In the genomic region with DNA sequence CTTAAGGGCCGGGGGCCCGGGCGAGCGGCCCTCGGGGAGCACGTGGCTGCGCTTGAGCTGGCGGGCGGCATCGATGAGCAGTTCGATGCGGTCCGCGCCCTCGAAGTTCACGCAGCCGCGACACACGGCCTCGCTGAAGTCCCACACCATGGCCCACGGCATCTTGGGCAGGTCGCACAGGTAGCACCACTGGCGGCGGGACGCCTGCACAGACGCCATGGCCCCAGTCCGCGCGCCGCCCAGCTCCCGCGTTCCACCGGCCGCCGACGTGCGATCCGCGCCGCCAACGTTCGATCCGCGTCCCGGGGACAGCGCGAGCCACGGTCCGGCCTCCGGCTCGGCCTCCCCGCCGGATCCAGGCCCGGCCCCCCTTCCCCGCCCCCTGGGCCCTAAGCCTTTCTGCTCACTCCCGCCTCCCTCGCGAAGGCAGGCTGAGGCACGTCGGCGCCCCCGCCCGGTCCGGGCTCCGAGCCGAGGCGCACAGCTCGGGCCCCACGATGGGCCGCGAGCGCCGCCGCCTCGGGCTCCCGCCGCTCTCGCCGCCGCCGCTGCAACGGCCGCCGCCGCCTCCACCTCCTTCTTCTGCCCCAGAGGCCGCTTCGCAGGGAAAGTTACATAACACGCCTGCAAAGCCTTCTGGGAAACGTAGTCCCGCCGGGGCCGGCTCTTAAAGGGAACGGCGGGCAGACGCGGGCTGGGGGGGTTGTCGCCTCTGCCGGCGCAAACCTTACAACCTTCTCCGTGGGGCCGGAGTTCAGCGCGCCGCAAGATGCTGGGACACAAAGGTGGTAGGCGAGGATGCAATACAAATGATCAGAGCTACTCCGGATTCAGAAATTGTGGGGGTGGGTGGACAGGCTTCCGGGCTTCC, we compare ENCODE assay signal across 8 cellular contexts. TPM values are rescaled to one million over a fixed set of nuclear protein-coding genes. Genes with fewer than 3 reads are reported as not detected.
DNase-seq lines count a peak whose midpoint lies in the region; ATAC-seq and TF ChIP-seq lines count a peak whose summit lies in the region.

A gene with protein sequence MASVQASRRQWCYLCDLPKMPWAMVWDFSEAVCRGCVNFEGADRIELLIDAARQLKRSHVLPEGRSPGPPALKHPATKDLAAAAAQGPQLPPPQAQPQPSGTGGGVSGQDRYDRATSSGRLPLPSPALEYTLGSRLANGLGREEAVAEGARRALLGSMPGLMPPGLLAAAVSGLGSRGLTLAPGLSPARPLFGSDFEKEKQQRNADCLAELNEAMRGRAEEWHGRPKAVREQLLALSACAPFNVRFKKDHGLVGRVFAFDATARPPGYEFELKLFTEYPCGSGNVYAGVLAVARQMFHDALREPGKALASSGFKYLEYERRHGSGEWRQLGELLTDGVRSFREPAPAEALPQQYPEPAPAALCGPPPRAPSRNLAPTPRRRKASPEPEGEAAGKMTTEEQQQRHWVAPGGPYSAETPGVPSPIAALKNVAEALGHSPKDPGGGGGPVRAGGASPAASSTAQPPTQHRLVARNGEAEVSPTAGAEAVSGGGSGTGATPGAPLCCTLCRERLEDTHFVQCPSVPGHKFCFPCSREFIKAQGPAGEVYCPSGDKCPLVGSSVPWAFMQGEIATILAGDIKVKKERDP (minus strand): TSS at position 586 of the 871 bp plus-strand sequence. CDS start 367 bp downstream, at position 219.

- ATAC-seq in GM21526 (IDR thresholded peaks at IDR 0.05; ENCODE audit: low FRiP score, unreplicated experiment) (peak; percentile 45), PC-3 (peak; percentile 68)

- H3K4me1 ChIP-seq in Caco-2 = peaks cover 21% of the 10 kb centered on the region
- H3K4me1 ChIP-seq in PC-3 (ENCODE audit: insufficient read depth, low read length) = peaks cover 15% of the 10 kb centered on the region; the same call in 1 of the 2 replicates

- H3K36me3 ChIP-seq in Caco-2 (ENCODE audit: control insufficient read depth, insufficient read depth, low read length) (no peaks in the 10 kb centered on the region), PC-3 (ENCODE audit: low read depth, low read length) (peaks cover 2% of the 10 kb centered on the region; the same call in 1 of the 2 replicates)

- H3K79me2 ChIP-seq in PC-3 (ENCODE audit: low read length) = peaks cover 21% of the 10 kb centered on the region

- H3K9me3 Mint-ChIP-seq in Caco-2 (ENCODE audit: unreplicated experiment) = no peaks in the 10 kb centered on the region

- H3K36me3 Mint-ChIP-seq in Caco-2 (ENCODE audit: insufficient read depth, unreplicated experiment) = peaks cover 35% of the 10 kb centered on the region

- peaks cover 21% of the 10 kb centered on the region for H3K4me1 Mint-ChIP-seq in Caco-2 (ENCODE audit: low read depth, unreplicated experiment)

- TF ChIP-seq EP300 in Ishikawa (IDR thresholded peaks at IDR 0.05; ENCODE audit: borderline replicate concordance) = no peak

- peak within 1 kb of the TSS; percentile 68 for H3K27ac ChIP-seq in PC-3 (ENCODE audit: low read length)
- peak within 1 kb of the TSS; percentile 83 for H3K27ac ChIP-seq in epithelial cell of prostate

- peak within 1 kb of the TSS; percentile 81 for H3K9ac ChIP-seq in PC-3 (ENCODE audit: low read length)

- TF ChIP-seq RAD21 in Ishikawa (IDR thresholded peaks at IDR 0.05; ENCODE audit: low read depth) = no peak

- DNase-seq in Caco-2 (peak; percentile 95 to 96), PC-3 (peak; percentile 87), activated T-cell treated with anti-CD3 and anti-CD28 coated beads for 4 hours (peak; percentile 80), epithelial cell of prostate (ENCODE audit: low read depth, low spot score) (peak; percentile 70), mucosa of gallbladder (ENCODE audit: low spot score) (peak; percentile 95)
- DNase-seq in stimulated activated CD8-positive, alpha-beta memory T cell treated with anti-CD3 and anti-CD28 coated beads, Interleukin-4, amount 100 ng/mL, for 1 hour (ENCODE audit: low read depth in 2 of 2, low spot score in 1 of 2) = peak; percentile 76 to 79

- peak within 1 kb of the TSS; percentile 90 for H3K4me2 ChIP-seq in PC-3 (ENCODE audit: low read length)

- intact Hi-C loops in Caco-2 (cut with micrococcal nuclease; ENCODE audit: unreplicated experiment) = no loop called here
- intact Hi-C loops in PC-3 (cut with micrococcal nuclease) = no loop called here

- H2AFZ ChIP-seq in PC-3 (ENCODE audit: low read length) = peak within 1 kb of the TSS; percentile 96

- H4K20me1 ChIP-seq in PC-3 (ENCODE audit: low read length) = peaks cover 3% of the 10 kb centered on the region; the same call in 1 of the 2 replicates

- H3F3A ChIP-seq in PC-3 (ENCODE audit: low read length, unreplicated experiment) = no peaks in the 10 kb centered on the region

- CTCF ChIA-PET in Caco-2 (lab: Charles Lee) = interaction anchor here (0.5 to 2.6 kb wide), 7 partner anchors 17 to 513 kb away, joined by 3 to 20 read pairs (median 6); partner anchors contain the start of genes FOXA3 and MYPOP
- CTCF ChIA-PET in PC-3 (lab: Charles Lee) = interaction anchor here (1.1 to 1.2 kb wide), 2 partner anchors 17 to 22 kb away, joined by 3 to 9 read pairs; partner anchors contain the start of genes FOXA3 and SYMPK

- H3K27me3 ChIP-seq in Caco-2 (replicated peaks; ENCODE audit: control insufficient read depth, insufficient read depth, low read length) (no peaks in the 10 kb centered on the region), PC-3 (ENCODE audit: low read length) (no peaks in the 10 kb centered on the region)

- peak within 1 kb of the TSS; percentile 84 for H3K4me3 ChIP-seq in Caco-2 (ENCODE audit: low read depth, low read length)
- peak within 1 kb of the TSS; percentile 78 for H3K4me3 ChIP-seq in PC-3 (ENCODE audit: low read length)

- TSS peak; percentile 18 for BruUV-seq in Caco-2 (replicated peaks; lab: Mats Ljungman, UMichigan)
- no TSS peak for BruUV-seq in PC-3 (replicated peaks; lab: Mats Ljungman, UMichigan)

- POLR2A ChIA-PET in Caco-2 (lab: Charles Lee) = interaction anchor here (0.6 to 2.6 kb wide), 7 partner anchors 17 to 209 kb away, joined by 3 to 25 read pairs (median 5); partner anchors contain the start of genes CCDC61, FOXA3, MYPOP and SIX5
- POLR2A ChIA-PET in PC-3 (lab: Charles Lee; ENCODE audit: unreplicated experiment) = interaction anchor here (0.8 kb wide), 1 partner anchor 265 kb away, joined by 7 read pairs; no protein-coding TSS in a partner anchor

- H3K4me3 Mint-ChIP-seq in Caco-2 (ENCODE audit: unreplicated experiment) = peak within 1 kb of the TSS; percentile 93

- H3K27ac Mint-ChIP-seq in Caco-2 (ENCODE audit: unreplicated experiment) = peak within 1 kb of the TSS; percentile 95

- H3K27me3 Mint-ChIP-seq in Caco-2 (ENCODE audit: insufficient read depth, unreplicated experiment) = no peaks in the 10 kb centered on the region

- TF ChIP-seq CTCF in Caco-2 (IDR thresholded peaks at IDR 0.05; ENCODE audit: insufficient read depth in 1 of 2, low read depth in 1 of 2, low read length in 1 of 2, severe bottlenecking in 1 of 2, unreplicated experiment in 1 of 2) (no peak), PC-3 (conservative IDR thresholded peaks at IDR 0.05; ENCODE audit: low read depth, low read length) (no peak)

- no peaks in the 10 kb centered on the region for H3K9me2 ChIP-seq in PC-3 (replicated peaks; ENCODE audit: low read length)

- H3K9me3 ChIP-seq in Caco-2 = no peaks in the 10 kb centered on the region
- H3K9me3 ChIP-seq in PC-3 (ENCODE audit: low read length) = no peaks in the 10 kb centered on the region

TF ChIP-seq in Ishikawa, 13 proteins besides CTCF, POLR2A, EP300 and RAD21 (continues in another document):
- TF ChIP-seq TCF12 (IDR thresholded peaks at IDR 0.05; ENCODE audit: low read depth) (peak; percentile 43), TEAD4 (IDR thresholded peaks at IDR 0.05) (no peak), ZBTB7A (IDR thresholded peaks at IDR 0.05; ENCODE audit: low read depth) (no peak), TAF1 (IDR thresholded peaks at IDR 0.05; ENCODE audit: low read depth) (peak; percentile 59), FOXM1 (IDR thresholded peaks at IDR 0.05; ENCODE audit: borderline replicate concordance, low read depth) (no peak), NFIC (IDR thresholded peaks at IDR 0.05) (no peak), CEBPB (IDR thresholded peaks at IDR 0.05) (peak; percentile 97), EGR1 (IDR thresholded peaks at IDR 0.05) (no peak), CREB1 (IDR thresholded peaks at IDR 0.05; ENCODE audit: low read depth) (peak; percentile 65; the same call in 1 of the 2 replicates), YY1 (IDR thresholded peaks at IDR 0.05; ENCODE audit: low read depth) (peak; percentile 47)
- TF ChIP-seq, protein P1, sequence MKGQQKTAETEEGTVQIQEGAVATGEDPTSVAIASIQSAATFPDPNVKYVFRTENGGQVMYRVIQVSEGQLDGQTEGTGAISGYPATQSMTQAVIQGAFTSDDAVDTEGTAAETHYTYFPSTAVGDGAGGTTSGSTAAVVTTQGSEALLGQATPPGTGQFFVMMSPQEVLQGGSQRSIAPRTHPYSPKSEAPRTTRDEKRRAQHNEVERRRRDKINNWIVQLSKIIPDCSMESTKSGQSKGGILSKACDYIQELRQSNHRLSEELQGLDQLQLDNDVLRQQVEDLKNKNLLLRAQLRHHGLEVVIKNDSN (IDR thresholded peaks at IDR 0.05) = no peak
- TF ChIP-seq, protein P2, sequence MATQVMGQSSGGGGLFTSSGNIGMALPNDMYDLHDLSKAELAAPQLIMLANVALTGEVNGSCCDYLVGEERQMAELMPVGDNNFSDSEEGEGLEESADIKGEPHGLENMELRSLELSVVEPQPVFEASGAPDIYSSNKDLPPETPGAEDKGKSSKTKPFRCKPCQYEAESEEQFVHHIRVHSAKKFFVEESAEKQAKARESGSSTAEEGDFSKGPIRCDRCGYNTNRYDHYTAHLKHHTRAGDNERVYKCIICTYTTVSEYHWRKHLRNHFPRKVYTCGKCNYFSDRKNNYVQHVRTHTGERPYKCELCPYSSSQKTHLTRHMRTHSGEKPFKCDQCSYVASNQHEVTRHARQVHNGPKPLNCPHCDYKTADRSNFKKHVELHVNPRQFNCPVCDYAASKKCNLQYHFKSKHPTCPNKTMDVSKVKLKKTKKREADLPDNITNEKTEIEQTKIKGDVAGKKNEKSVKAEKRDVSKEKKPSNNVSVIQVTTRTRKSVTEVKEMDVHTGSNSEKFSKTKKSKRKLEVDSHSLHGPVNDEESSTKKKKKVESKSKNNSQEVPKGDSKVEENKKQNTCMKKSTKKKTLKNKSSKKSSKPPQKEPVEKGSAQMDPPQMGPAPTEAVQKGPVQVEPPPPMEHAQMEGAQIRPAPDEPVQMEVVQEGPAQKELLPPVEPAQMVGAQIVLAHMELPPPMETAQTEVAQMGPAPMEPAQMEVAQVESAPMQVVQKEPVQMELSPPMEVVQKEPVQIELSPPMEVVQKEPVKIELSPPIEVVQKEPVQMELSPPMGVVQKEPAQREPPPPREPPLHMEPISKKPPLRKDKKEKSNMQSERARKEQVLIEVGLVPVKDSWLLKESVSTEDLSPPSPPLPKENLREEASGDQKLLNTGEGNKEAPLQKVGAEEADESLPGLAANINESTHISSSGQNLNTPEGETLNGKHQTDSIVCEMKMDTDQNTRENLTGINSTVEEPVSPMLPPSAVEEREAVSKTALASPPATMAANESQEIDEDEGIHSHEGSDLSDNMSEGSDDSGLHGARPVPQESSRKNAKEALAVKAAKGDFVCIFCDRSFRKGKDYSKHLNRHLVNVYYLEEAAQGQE (IDR thresholded peaks at IDR 0.05; ENCODE audit: low read depth) = no peak

RNA-seq across cellular contexts. Expression of the gene that starts here (rescaled TPM):
- total RNA-seq in Caco-2 (2022) (27.6 and 29.2 TPM in 2 replicates), PC-3 (2014; rRNA removed) (31.5 and 38.6 TPM in 2 replicates), mucosa of gallbladder (44.4 TPM)

Comparison
In these comparisons a context has a peak if more than half of its experiments do, and no peak if none do; other contexts are left out.
1. Peak in every context shown above with its lines: DNase-seq, ATAC-seq, H3K4me3 ChIP-seq and H3K27ac ChIP-seq.